ENCODE assay signal across 13 cellular contexts in the genomic region with DNA sequence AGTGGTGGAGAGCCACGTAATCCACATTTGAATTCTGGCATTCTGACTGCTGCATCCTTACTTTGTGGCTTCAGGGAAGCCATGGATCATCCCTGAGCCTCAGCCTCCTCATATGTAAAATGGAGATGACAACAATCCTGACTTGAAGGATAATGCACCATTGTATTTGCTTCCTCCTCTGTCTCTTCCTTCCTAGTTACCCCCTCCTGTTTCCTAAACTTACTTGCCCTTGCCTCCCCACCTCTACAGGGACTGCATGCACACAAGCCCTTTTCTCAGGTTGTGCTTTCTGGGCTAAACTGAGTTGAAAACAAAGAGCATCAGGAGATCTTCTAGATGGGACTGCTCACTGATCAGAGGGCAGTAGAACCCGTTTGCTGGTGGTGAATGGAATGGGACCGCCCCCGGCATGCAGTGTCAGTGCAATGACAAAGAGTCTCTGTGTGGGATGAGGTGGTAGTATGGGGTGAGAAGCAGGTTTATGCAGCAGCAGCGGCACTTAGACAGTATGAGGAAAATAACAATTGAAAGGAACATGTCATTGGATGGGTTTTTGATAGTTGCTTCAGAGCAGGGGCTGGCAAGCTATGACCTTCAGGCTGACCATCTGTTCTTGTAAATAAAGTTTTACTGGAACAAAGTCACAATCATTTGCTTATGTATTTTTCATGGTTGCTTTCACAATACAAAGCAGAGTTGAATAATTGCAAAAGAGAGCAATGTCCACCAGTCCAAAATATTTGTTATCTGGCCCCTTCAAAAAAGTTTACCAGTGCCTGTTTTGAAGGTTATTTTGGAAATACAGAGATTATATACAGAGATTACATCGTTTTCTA.
"Had no signal": no experiment of that assay in that cellular context is flagged by ENCODE, and none has a peak within 500 bp of the region (broad histone marks: within the 10 kb centered on the region; RNA-seq: fewer than 3 reads in every experiment).

No MANE protein-coding gene starts in this region.

- H3K4me2 ChIP-seq: hepatocyte had no signal

- FAIRE-seq: endothelial cell of umbilical vein had no signal

- DNase-seq: activated CD4-positive, alpha-beta T cell treated with anti-CD3 and anti-CD28 coated beads, Interleukin-2, amount 10 ng/mL, durations not matched to agents 7 days and 5 days; activated naive CD4-positive, alpha-beta T cell treated with anti-CD3 and anti-CD28 coated beads, Interleukin-2, amount 10 ng/mL, durations not matched to agents 7 days and 5 days; colonic mucosa; lower lobe of right lung; mucosa of descending colon; natural killer cell; sigmoid colon; stimulated activated CD4-positive, alpha-beta T cell treated with anti-CD3 and anti-CD28 coated beads, Interleukin-4, amount 100 ng/mL, for 24 hours; T-helper 1 cell; WERI-Rb-1 had no signal

- H3K27me3 ChIP-seq: gastroesophageal sphincter, hepatocyte, sigmoid colon had no signal

- H3K4me3 ChIP-seq: colonic mucosa, gastroesophageal sphincter, hepatocyte, lower lobe of right lung, mucosa of descending colon, sigmoid colon had no signal

- H3K36me3 ChIP-seq: colonic mucosa, gastroesophageal sphincter, lower lobe of right lung, sigmoid colon, WERI-Rb-1 had no signal

- H3K79me2 ChIP-seq: hepatocyte had no signal

- H2AFZ ChIP-seq: hepatocyte had no signal

- ATAC-seq: gastroesophageal sphincter, lower lobe of right lung, mucosa of descending colon, natural killer cell had no signal

- H3K27ac ChIP-seq: colonic mucosa, gastroesophageal sphincter, hepatocyte, lower lobe of right lung, sigmoid colon, WERI-Rb-1 had no signal

- H3K9me3 ChIP-seq: colonic mucosa, gastroesophageal sphincter, lower lobe of right lung, mucosa of descending colon, sigmoid colon had no signal
